ENCODE assay signal across 21 cellular contexts in genomic region chr12:77179515-77179914, GRCh38.
"Had no signal": no experiment of that assay in that cellular context is flagged by ENCODE, and none has a peak within 500 bp of the region (broad histone marks: within the 10 kb centered on the region; RNA-seq: fewer than 3 reads in every experiment).

No MANE protein-coding gene starts in this region.

- ATAC-seq: activated CD8-positive, alpha-beta T cell treated with anti-CD3 and anti-CD28 coated beads, Interleukin-2, amount 10 ng/mL, durations not matched to agents 7 days and 5 days; body of pancreas; left colon; sciatic nerve; T-helper 17 cell had no signal

- H3K4me1 Mint-ChIP-seq: activated CD4-positive, alpha-beta T cell treated with anti-CD3 and anti-CD28 coated beads, Interleukin-2, amount 10 ng/mL, durations not matched to agents 24 days and 14 days; activated naive CD8-positive, alpha-beta T cell treated with anti-CD3 and anti-CD28 coated beads for 36 hours; mesothelial cell of epicardium; neural crest cell; T-helper 17 cell had no signal

- H3K9me3 ChIP-seq: body of pancreas, colonic mucosa, esophagus squamous epithelium, ovary, suprapubic skin had no signal

- H3K4me3 Mint-ChIP-seq: activated CD4-positive, alpha-beta T cell treated with anti-CD3 and anti-CD28 coated beads, Interleukin-2, amount 10 ng/mL, durations not matched to agents 24 days and 14 days; activated CD8-positive, alpha-beta T cell treated with anti-CD3 and anti-CD28 coated beads, Interleukin-2, amount 10 ng/mL, durations not matched to agents 7 days and 5 days; activated naive CD8-positive, alpha-beta T cell treated with anti-CD3 and anti-CD28 coated beads for 36 hours; mesothelial cell of epicardium; neural crest cell; stimulated activated naive CD8-positive, alpha-beta T cell treated with anti-CD3 and anti-CD28 coated beads, Interleukin-15, Interleukin-2, amounts not matched to agents 100 ng/mL and 50 ng/mL, for 24 hours; T-helper 17 cell; type B pancreatic cell had no signal

- H3K27me3 Mint-ChIP-seq: activated CD4-positive, alpha-beta T cell treated with anti-CD3 and anti-CD28 coated beads, Interleukin-2, amount 10 ng/mL, durations not matched to agents 24 days and 14 days; activated naive CD8-positive, alpha-beta T cell treated with anti-CD3 and anti-CD28 coated beads for 36 hours; stimulated activated naive CD8-positive, alpha-beta T cell treated with anti-CD3 and anti-CD28 coated beads, Interleukin-15, Interleukin-2, amounts not matched to agents 100 ng/mL and 50 ng/mL, for 24 hours; T-helper 17 cell; type B pancreatic cell had no signal

- DNase-seq: activated CD4-positive, alpha-beta T cell treated with anti-CD3 and anti-CD28 coated beads, Interleukin-2, amount 10 ng/mL, durations not matched to agents 24 days and 14 days; activated CD4-positive, CD25-positive, alpha-beta regulatory T cell; activated CD8-positive, alpha-beta memory T cell treated with anti-CD3 and anti-CD28 coated beads, Interleukin-2, amount 50 U/mL, for 48 hours; activated CD8-positive, alpha-beta T cell treated with anti-CD3 and anti-CD28 coated beads, Interleukin-2, amount 10 ng/mL, durations not matched to agents 7 days and 5 days; activated naive CD8-positive, alpha-beta T cell treated with anti-CD3 and anti-CD28 coated beads for 36 hours; amygdala; body of pancreas; central memory CD4-positive, alpha-beta T cell; colonic mucosa; effector CD4-positive, alpha-beta T cell; esophagus squamous epithelium; left colon; ovary; T-helper 17 cell had no signal

- H3K27me3 ChIP-seq: body of pancreas, colonic mucosa, esophagus squamous epithelium, ovary, suprapubic skin had no signal

- H3K4me3 ChIP-seq: body of pancreas, colonic mucosa, esophagus squamous epithelium, lung, ovary, suprapubic skin had no signal

- H3K36me3 Mint-ChIP-seq: activated naive CD8-positive, alpha-beta T cell treated with anti-CD3 and anti-CD28 coated beads for 36 hours; mesothelial cell of epicardium; type B pancreatic cell had no signal

- H3K36me3 ChIP-seq: colonic mucosa, esophagus squamous epithelium, ovary, suprapubic skin had no signal

- H3K27ac Mint-ChIP-seq: activated CD4-positive, alpha-beta T cell treated with anti-CD3 and anti-CD28 coated beads, Interleukin-2, amount 10 ng/mL, durations not matched to agents 24 days and 14 days; activated CD8-positive, alpha-beta T cell treated with anti-CD3 and anti-CD28 coated beads, Interleukin-2, amount 10 ng/mL, durations not matched to agents 7 days and 5 days; activated naive CD8-positive, alpha-beta T cell treated with anti-CD3 and anti-CD28 coated beads for 36 hours; mesothelial cell of epicardium; stimulated activated naive CD8-positive, alpha-beta T cell treated with anti-CD3 and anti-CD28 coated beads, Interleukin-15, Interleukin-2, amounts not matched to agents 100 ng/mL and 50 ng/mL, for 24 hours; T-helper 17 cell; type B pancreatic cell had no signal

- H3K27ac ChIP-seq: body of pancreas, colonic mucosa, esophagus squamous epithelium, ovary, suprapubic skin had no signal

- H3K9me3 Mint-ChIP-seq: activated CD4-positive, alpha-beta T cell treated with anti-CD3 and anti-CD28 coated beads, Interleukin-2, amount 10 ng/mL, durations not matched to agents 24 days and 14 days; activated naive CD8-positive, alpha-beta T cell treated with anti-CD3 and anti-CD28 coated beads for 36 hours; stimulated activated naive CD8-positive, alpha-beta T cell treated with anti-CD3 and anti-CD28 coated beads, Interleukin-15, Interleukin-2, amounts not matched to agents 100 ng/mL and 50 ng/mL, for 24 hours; type B pancreatic cell had no signal

- H3K4me1 ChIP-seq: body of pancreas, colonic mucosa, esophagus squamous epithelium, suprapubic skin had no signal
